ENCODE assay signal across 16 cellular contexts in the genomic region with DNA sequence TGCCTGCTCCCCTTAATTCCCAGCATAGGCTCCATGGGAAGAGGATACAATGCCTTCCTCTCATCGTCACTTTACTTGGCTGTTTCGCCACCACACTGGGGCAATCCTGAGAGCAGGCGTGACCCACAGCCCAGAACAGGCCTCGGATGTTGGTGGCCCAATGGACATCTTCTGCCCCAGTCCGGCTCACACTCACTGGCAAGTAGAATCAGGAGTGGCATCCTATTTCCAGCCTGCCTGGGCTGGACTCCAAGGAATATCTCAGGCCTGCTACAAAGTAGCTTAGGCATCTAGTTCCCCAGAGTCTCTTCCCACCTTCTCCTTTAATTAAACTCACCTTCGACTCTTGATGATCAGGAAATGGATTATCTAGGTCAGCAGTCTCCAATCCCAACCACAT.
"Had no signal": no experiment of that assay in that cellular context is flagged by ENCODE, and none has a peak within 500 bp of the region (broad histone marks: within the 10 kb centered on the region; RNA-seq: fewer than 3 reads in every experiment).

No MANE protein-coding gene starts in this region.

- H3K4me3 Mint-ChIP-seq: activated CD4-positive, alpha-beta memory T cell treated with anti-CD3 and anti-CD28 coated beads, Interleukin-2, amount 10 ng/mL, durations not matched to agents 7 days and 5 days; activated naive CD4-positive, alpha-beta T cell treated with anti-CD3 and anti-CD28 coated beads for 36 hours; activated T-cell treated with anti-CD3 and anti-CD28 coated beads, Interleukin-2, amount 50 U/mL, for 24 hours; nephron progenitor cell; stimulated activated memory B cell treated with anti-CD40 and anti-IgM and Interleukin-4, amounts not matched to agents 10 μg/mL and 1 μg/mL and 100 μg/mL, for 72 hours had no signal

- H3K27ac Mint-ChIP-seq: activated CD4-positive, alpha-beta memory T cell treated with anti-CD3 and anti-CD28 coated beads, Interleukin-2, amount 10 ng/mL, durations not matched to agents 7 days and 5 days; activated naive CD4-positive, alpha-beta T cell treated with anti-CD3 and anti-CD28 coated beads for 36 hours; activated T-cell treated with anti-CD3 and anti-CD28 coated beads, Interleukin-2, amount 50 U/mL, for 24 hours; nephron progenitor cell; stimulated activated memory B cell treated with anti-CD40 and anti-IgM and Interleukin-4, amounts not matched to agents 10 μg/mL and 1 μg/mL and 100 μg/mL, for 72 hours had no signal

- H3K36me3 ChIP-seq: thoracic aorta, upper lobe of left lung had no signal

- H3K9me3 ChIP-seq: thoracic aorta, upper lobe of left lung had no signal

- H3K4me3 ChIP-seq: skin epidermis, thoracic aorta, upper lobe of left lung had no signal

- H3K36me3 Mint-ChIP-seq: stimulated activated memory B cell treated with anti-CD40 and anti-IgM and Interleukin-4, amounts not matched to agents 10 μg/mL and 1 μg/mL and 100 μg/mL, for 72 hours had no signal

- DNase-seq: activated CD4-positive, alpha-beta memory T cell treated with anti-CD3 and anti-CD28 coated beads, Interleukin-2, amount 10 ng/mL, durations not matched to agents 7 days and 5 days; activated CD4-positive, alpha-beta T cell treated with anti-CD3 and anti-CD28 coated beads for 48 hours; activated CD4-positive, CD25-positive, alpha-beta regulatory T cell; activated naive CD4-positive, alpha-beta T cell treated with anti-CD3 and anti-CD28 coated beads for 36 hours; activated T-cell treated with anti-CD3 and anti-CD28 coated beads, Interleukin-2, amount 50 U/mL, for 24 hours; cerebellar nuclear complex; cortex of kidney; head of caudate nucleus; kidney glomerular epithelial cell; nephron progenitor cell; stimulated activated CD4-positive, alpha-beta T cell treated with anti-CD3 and anti-CD28 coated beads, Interleukin-4, amount 100 ng/mL, for 1 hour; T1000; upper lobe of left lung had no signal

- H3K27me3 ChIP-seq: upper lobe of left lung had no signal

- ATAC-seq: stimulated activated memory B cell treated with anti-CD40 and anti-IgM and Interleukin-4, amounts not matched to agents 10 μg/mL and 1 μg/mL and 100 μg/mL, for 72 hours had no signal

- H3K4me1 Mint-ChIP-seq: stimulated activated memory B cell treated with anti-CD40 and anti-IgM and Interleukin-4, amounts not matched to agents 10 μg/mL and 1 μg/mL and 100 μg/mL, for 72 hours had no signal

- H3K4me1 ChIP-seq: upper lobe of left lung had no signal

- H3K27ac ChIP-seq: skin epidermis, thoracic aorta, upper lobe of left lung had no signal

- H3K9me3 Mint-ChIP-seq: activated CD4-positive, alpha-beta memory T cell treated with anti-CD3 and anti-CD28 coated beads, Interleukin-2, amount 10 ng/mL, durations not matched to agents 7 days and 5 days; activated naive CD4-positive, alpha-beta T cell treated with anti-CD3 and anti-CD28 coated beads for 36 hours; activated T-cell treated with anti-CD3 and anti-CD28 coated beads, Interleukin-2, amount 50 U/mL, for 24 hours; nephron progenitor cell; stimulated activated memory B cell treated with anti-CD40 and anti-IgM and Interleukin-4, amounts not matched to agents 10 μg/mL and 1 μg/mL and 100 μg/mL, for 72 hours had no signal
